In the genomic region with DNA sequence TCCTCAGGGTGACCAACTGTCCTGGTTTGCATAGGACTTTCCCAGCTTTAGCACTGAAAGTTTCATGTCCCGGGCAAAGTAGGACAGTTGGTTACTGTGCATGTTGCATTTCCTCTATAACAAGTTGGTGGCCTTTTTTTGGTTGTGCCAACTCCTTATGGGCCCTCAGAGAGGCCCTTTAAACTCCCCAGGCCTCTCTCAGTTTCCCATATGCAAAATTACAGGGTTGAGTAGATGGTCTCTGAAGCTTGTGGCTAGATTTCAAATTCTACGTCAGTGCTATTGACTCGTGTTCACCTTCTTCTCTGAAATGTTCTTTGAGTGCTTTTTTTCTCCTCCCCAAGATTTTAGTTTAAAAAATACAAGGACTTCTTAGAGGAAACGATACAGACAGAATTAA, we compare ENCODE assay signal across 28 cellular contexts.
"Had no signal": no experiment of that assay in that cellular context is flagged by ENCODE, and none has a peak within 500 bp of the region (broad histone marks: within the 10 kb centered on the region; RNA-seq: fewer than 3 reads in every experiment).

No MANE protein-coding gene starts in this region.

- H3K9me3 ChIP-seq: left lung, lower lobe of right lung, pancreas, prostate gland, uterus had no signal

- ATAC-seq: left colon; left lung; lower lobe of right lung; mucosa of descending colon; naive thymus-derived CD4-positive, alpha-beta T cell; natural killer cell treated with Interleukin-12 subunit alpha and Interleukin-12 subunit beta and Interleukin-15 and Interleukin-18, amount 100 ng/mL, for 72 hours; pancreas; right cardiac atrium; sciatic nerve; stimulated activated effector memory CD8-positive, alpha-beta T cell treated with anti-CD3 and anti-CD28 coated beads, Interleukin-12 subunit alpha, Interleukin-12 subunit beta, amount 100 ng/mL, for 72 hours; stimulated activated naive CD8-positive, alpha-beta T cell treated with anti-CD3 and anti-CD28 coated beads, Interleukin-15, amount 100 ng/mL, for 72 hours had no signal

- H3K36me3 ChIP-seq: left lung, lower lobe of right lung, pancreas, prostate gland, tibial nerve, uterus had no signal

- H3K27ac ChIP-seq: left lung, lower lobe of right lung, pancreas, prostate gland, skin epidermis, tibial nerve, uterus had no signal

- H3K4me1 ChIP-seq: left lung, lower lobe of right lung, pancreas, prostate gland, tibial nerve, uterus had no signal

- H3K27me3 ChIP-seq: pancreas, tibial nerve, uterus had no signal

- DNase-seq: hippocampal formation; immature natural killer cell; kidney; left colon; left lung; lower lobe of right lung; mammary epithelial cell; mesenchymal stem cell; mucosa of descending colon; naive thymus-derived CD4-positive, alpha-beta T cell; nucleus accumbens; pancreas; posterior cingulate gyrus; retina; right cardiac atrium; stimulated activated CD4-positive, alpha-beta T cell treated with anti-CD3 and anti-CD28 coated beads, Interleukin-12 subunit alpha, Interleukin-12 subunit beta, amount 100 ng/mL, for 4 hours; stimulated activated CD4-positive, alpha-beta T cell treated with anti-CD3 and anti-CD28 coated beads, Interleukin-15, amount 100 ng/mL, for 24 hours; stimulated activated CD4-positive, alpha-beta T cell treated with anti-CD3 and anti-CD28 coated beads, Interleukin-4, amount 100 ng/mL, for 24 hours; stimulated activated naive CD4-positive, alpha-beta T cell treated with Interleukin-2 at 50 U/mL for 16 hours; stimulated activated naive CD8-positive, alpha-beta T cell treated with anti-CD3 and anti-CD28 coated beads, Interleukin-15, amount 100 ng/mL, for 72 hours; uterus had no signal

- H3K4me3 ChIP-seq: left lung, lower lobe of right lung, mucosa of descending colon, pancreas, prostate gland, skin epidermis, tibial nerve, uterus had no signal

- FAIRE-seq: islet of Langerhans, kidney, pancreas had no signal
